Comparison of ENCODE assay signal across 22 cellular contexts in genomic region chr4:189279188-189279587, GRCh38.
DNase-seq lines count a peak whose midpoint lies in the region; ATAC-seq, FAIRE-seq and TF ChIP-seq lines count a peak whose summit lies in the region.
"Had no signal": no experiment of that assay in that cellular context is flagged by ENCODE, and none has a peak within 500 bp of the region (broad histone marks: within the 10 kb centered on the region; RNA-seq: fewer than 3 reads in every experiment).

No MANE protein-coding gene starts in this region.

- H3K27ac ChIP-seq in HepG2 (ENCODE audit: extremely low read length, insufficient read depth, low read length): no peak overlapping the region
- no peak overlapping the region for H3K27ac ChIP-seq in right lobe of liver
- peak overlapping the region; percentile 86 for H3K27ac ChIP-seq in smooth muscle cell (ENCODE audit: low read depth)
- no peak overlapping the region for H3K27ac ChIP-seq in PC-9
- H3K27ac ChIP-seq in RWPE1: no peak overlapping the region
- H3K27ac ChIP-seq: 22Rv1, KMS-11, SJSA1 had no signal

- no peaks in the 10 kb centered on the region for H4K20me1 ChIP-seq in HepG2 (ENCODE audit: insufficient read depth, low read length)
- no peaks in the 10 kb centered on the region for H4K20me1 ChIP-seq in smooth muscle cell (ENCODE audit: low read depth)
- H4K20me1 ChIP-seq in PC-9 (ENCODE audit: insufficient read depth): no peaks in the 10 kb centered on the region

- TF ChIP-seq CTCF in HepG2 (CRISPR knock-in tag; IDR thresholded peaks at IDR 0.05) (no peak), right lobe of liver (IDR thresholded peaks at IDR 0.05) (no peak), smooth muscle cell (IDR thresholded peaks at IDR 0.05; ENCODE audit: borderline replicate concordance, insufficient read depth, poor library complexity, severe bottlenecking) (no peak), PC-9 (conservative IDR thresholded peaks at IDR 0.05) (no peak), RWPE1 (conservative IDR thresholded peaks at IDR 0.05; ENCODE audit: low read depth) (no peak)

- H3K4me2 ChIP-seq in HepG2 (ENCODE audit: low read depth, low read length) (no peak overlapping the region), smooth muscle cell (peak overlapping the region; percentile 51), PC-9 (no peak overlapping the region)
- H3K4me2 ChIP-seq: KMS-11 had no signal

- 60% methylated on average over 11 of the region's 11 CpGs for WGBS in HepG2 (ENCODE audit: low lambda C conversion rate)
- 77% methylated on average over 11 of the region's 11 CpGs for WGBS in right lobe of liver (ENCODE audit: insufficient coverage, low coverage, low lambda C conversion rate, missing lambda C conversion rate)
- WGBS in smooth muscle cell (ENCODE audit: low lambda C conversion rate): 25% methylated on average over 11 of the region's 11 CpGs

- H3F3A ChIP-seq in smooth muscle cell (ENCODE audit: low read depth): no peaks in the 10 kb centered on the region
- no peaks in the 10 kb centered on the region for H3F3A ChIP-seq in PC-9 (ENCODE audit: insufficient read depth, low read depth)

- H3K36me3 ChIP-seq in HepG2 (replicated peaks in 1 of 2; ENCODE audit: control insufficient read depth in 1 of 2, insufficient read depth in 2 of 2, low read length in 2 of 2): 0 out of 5 replicates have a peak, but pooled peaks cover 0 to 2% of the 10 kb centered on the region in 2 experiments
- no peaks in the 10 kb centered on the region for H3K36me3 ChIP-seq in right lobe of liver
- H3K36me3 ChIP-seq in smooth muscle cell (ENCODE audit: low read depth): no peaks in the 10 kb centered on the region
- H3K36me3 ChIP-seq in PC-9 (ENCODE audit: low read depth): no peaks in the 10 kb centered on the region
- H3K36me3 ChIP-seq: BE2C, SJSA1 had no signal

- H3K4me3 ChIP-seq in HepG2 (replicated peaks in 1 of 3; ENCODE audit: insufficient read depth in 1 of 3, low read depth in 2 of 3, low read length in 3 of 3) (no peak overlapping the region), right lobe of liver (no peak overlapping the region), smooth muscle cell (no peak overlapping the region), PC-9 (no peak overlapping the region)
- H3K4me3 ChIP-seq: SJSA1 had no signal

- H3K9me2 ChIP-seq in PC-9 (ENCODE audit: insufficient read depth): no peaks in the 10 kb centered on the region

- FAIRE-seq in HepG2 (lab: Jason Lieb, UNC): no peak
- FAIRE-seq: GM12891 had no signal

- H2AFZ ChIP-seq in HepG2 (ENCODE audit: low read length): no peak overlapping the region
- no peak overlapping the region for H2AFZ ChIP-seq in smooth muscle cell (ENCODE audit: low read depth)
- H2AFZ ChIP-seq in PC-9: no peak overlapping the region

- intact Hi-C loops in HepG2 (cut with micrococcal nuclease; ENCODE audit: unreplicated experiment) (no loop called here), right lobe of liver (cut with DNase I) (no loop called here), PC-9 (cut with micrococcal nuclease; ENCODE audit: unreplicated experiment) (no loop called here)

- no peak for TF ChIP-seq RAD21 in HepG2 (CRISPR knock-in tag; IDR thresholded peaks at IDR 0.05)

- H3K4me1 ChIP-seq in HepG2 (ENCODE audit: insufficient read depth, low read length) (no peaks in the 10 kb centered on the region), right lobe of liver (no peaks in the 10 kb centered on the region), smooth muscle cell (ENCODE audit: low read depth) (peaks cover 5% of the 10 kb centered on the region), PC-9 (replicated peaks; ENCODE audit: insufficient read depth) (no peaks in the 10 kb centered on the region)
- H3K4me1 ChIP-seq: BE2C, SJSA1 had no signal

- in situ Hi-C loops in HepG2 (cut with HindIII; ENCODE audit: extremely low pct_ligation_motif_present, low pct_unique_long_range_greater_than_20kb): no loop called here

- H3K79me2 ChIP-seq in HepG2 (ENCODE audit: insufficient read depth, low read length): no peaks in the 10 kb centered on the region
- H3K79me2 ChIP-seq in smooth muscle cell (ENCODE audit: low read depth): no peaks in the 10 kb centered on the region
- no peaks in the 10 kb centered on the region for H3K79me2 ChIP-seq in PC-9 (ENCODE audit: low read depth)

- CTCF ChIA-PET in HepG2 (lab: Yijun Ruan, JAX; ENCODE audit: low intra/inter-chr PET ratio, low total read pairs): no interaction called here
- CTCF ChIA-PET in PC-9 (lab: Charles Lee): no interaction called here
- CTCF ChIA-PET in RWPE1 (lab: Yijun Ruan, JAX): no interaction called here

- TF ChIP-seq EP300 in HepG2 (IDR thresholded peaks at IDR 0.05; ENCODE audit: low read depth in 2 of 2, low read length in 2 of 2): no peak
- no peak for TF ChIP-seq EP300 in HepG2 (CRISPR knock-in tag; IDR thresholded peaks at IDR 0.05; ENCODE audit: borderline replicate concordance)

- TF ChIP-seq POLR2A in HepG2 (IDR thresholded peaks at IDR 0.05; ENCODE audit: insufficient read depth in 1 of 2, low read depth in 2 of 2, low read length in 2 of 2) (no peak), right lobe of liver (IDR thresholded peaks at IDR 0.05) (no peak)

- POLR2A ChIA-PET in HepG2 (lab: Yijun Ruan, JAX): no interaction called here
- POLR2A ChIA-PET in PC-9 (lab: Charles Lee; ENCODE audit: unreplicated experiment): no interaction called here
- POLR2A ChIA-PET in RWPE1 (lab: Yijun Ruan, JAX; ENCODE audit: low non-redundant PET): no interaction called here

- BruUV-seq in HepG2 (replicated peaks; lab: Mats Ljungman, UMichigan): no TSS peak
- BruUV-seq in PC-9 (replicated peaks; lab: Mats Ljungman, UMichigan): no TSS peak

- no peak overlapping the region for H3K9ac ChIP-seq in HepG2 (ENCODE audit: insufficient read depth, low read depth, low read length)
- H3K9ac ChIP-seq in smooth muscle cell (ENCODE audit: low read depth): peak overlapping the region; percentile 60
- H3K9ac ChIP-seq: KMS-11 had no signal

- no peak for ATAC-seq in HepG2
- no peak for ATAC-seq in right lobe of liver
- ATAC-seq: Panc1 had no signal

- H3K9me3 ChIP-seq in HepG2 (ENCODE audit: low read length) (peaks cover 14% of the 10 kb centered on the region), right lobe of liver (no peaks in the 10 kb centered on the region), smooth muscle cell (replicated peaks; ENCODE audit: low read depth) (no peaks in the 10 kb centered on the region), PC-9 (ENCODE audit: insufficient read depth, low read depth) (no peaks in the 10 kb centered on the region)
- H3K9me3 ChIP-seq: BE2C, SJSA1 had no signal

- no peaks in the 10 kb centered on the region for H3K27me3 ChIP-seq in HepG2 (ENCODE audit: control insufficient read depth in 1 of 2, insufficient read depth in 2 of 2, low read length in 2 of 2)
- no peaks in the 10 kb centered on the region for H3K27me3 ChIP-seq in right lobe of liver
- no peaks in the 10 kb centered on the region for H3K27me3 ChIP-seq in smooth muscle cell (ENCODE audit: low read depth)
- no peaks in the 10 kb centered on the region; the same call in 1 of the 2 replicates for H3K27me3 ChIP-seq in PC-9 (ENCODE audit: insufficient read depth, low read depth)
- H3K27me3 ChIP-seq: BE2C, SJSA1 had no signal

- DNase-seq in HepG2 (ENCODE audit: low spot score) (no peak), right lobe of liver (no peak), astrocyte of the hippocampus (ENCODE audit: low read depth, low spot score) (peak; percentile 8), fibroblast of the conjunctiva (ENCODE audit: low read depth) (peak; percentile 14), smooth muscle cell (lab: John Stamatoyannopoulos, UW; ENCODE audit: unreplicated experiment) (no peak), PC-9 (no peak), RWPE1 (ENCODE audit: low spot score) (no peak), GDM1 (lab: John Stamatoyannopoulos, UW) (no peak)
- DNase-seq: BE2C; H9; NCI-H1092 treated with DMSO at 0.1 percent for 48 hours; NCI-H1436 treated with DMSO at 0.1 percent for 48 hours; NCI-H1930; NCI-H226; NCI-H510A treated with DMSO at 0.1 percent for 48 hours; NCI-H748 treated with DMSO at 0.1 percent for 48 hours; NK-92 treated with Interleukin-12 subunit alpha and Interleukin-12 subunit beta, amount 100 ng/mL, for 24 hours had no signal

TF ChIP-seq in HepG2, 621 proteins besides CTCF, POLR2A, EP300 and RAD21:
- TF ChIP-seq FOXK2 (IDR thresholded peaks at IDR 0.05): no peak
- TF ChIP-seq ATF7 (IDR thresholded peaks at IDR 0.05): peak; percentile 97
- no peak for TF ChIP-seq ATF7 (CRISPR knock-in tag; IDR thresholded peaks at IDR 0.05)
- peak; percentile 90 for TF ChIP-seq CREB1 (IDR thresholded peaks at IDR 0.05)
- no peak for TF ChIP-seq CREB1 (CRISPR knock-in tag; IDR thresholded peaks at IDR 0.05)

Comparison
In these comparisons a context has a peak if more than half of its experiments do, and no peak if none do; other contexts are left out.
1. DNase-seq: peak in astrocyte of the hippocampus (single experiment) and fibroblast of the conjunctiva (single experiment); none in HepG2 (single experiment), right lobe of liver (0 of 3), smooth muscle cell (single experiment), PC-9 (0 of 2), RWPE1 (single experiment) and GDM1 (single experiment).